In the genomic region with DNA sequence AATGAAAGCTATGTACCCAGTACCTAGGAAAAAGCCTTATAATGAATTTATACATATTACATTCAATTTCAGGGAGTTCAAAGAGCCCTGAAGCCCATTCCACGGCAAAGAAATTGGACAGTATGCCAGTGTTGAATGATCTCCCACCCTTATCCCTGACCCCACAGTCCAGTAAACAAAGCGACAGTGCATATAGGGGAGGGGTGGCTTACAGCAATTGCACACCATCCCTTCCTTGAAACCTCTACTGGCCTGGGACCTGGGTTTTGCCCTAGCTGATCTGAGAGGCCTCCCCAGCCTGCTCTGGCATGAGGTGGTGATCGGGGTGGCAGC, we compare ENCODE assay signal across 2 cellular contexts.
TF ChIP-seq lines count a peak whose summit lies in the region.

No MANE protein-coding gene starts in this region.

TF ChIP-seq in SK-N-SH treated with all-trans-retinoic acid at 6 μM for 48 hours, 23 proteins besides CTCF, POLR2A, EP300 and RAD21:
- TF ChIP-seq ISL1 (CRISPR knock-in tag; IDR thresholded peaks at IDR 0.05) (no peak), SNAI2 (CRISPR knock-in tag; IDR thresholded peaks at IDR 0.05) (no peak), GLIS3 (CRISPR knock-in tag; IDR thresholded peaks at IDR 0.05) (no peak), ARNTL (CRISPR knock-in tag; IDR thresholded peaks at IDR 0.05; ENCODE audit: borderline replicate concordance, low read depth) (no peak), OSR1 (CRISPR knock-in tag; IDR thresholded peaks at IDR 0.05) (no peak), BACH2 (CRISPR knock-in tag; IDR thresholded peaks at IDR 0.05; ENCODE audit: borderline replicate concordance) (no peak), ESRRG (CRISPR knock-in tag; IDR thresholded peaks at IDR 0.05) (no peak), ZNF8 (CRISPR knock-in tag; IDR thresholded peaks at IDR 0.05) (no peak), ZFP30 (CRISPR knock-in tag; IDR thresholded peaks at IDR 0.05) (no peak), CSRNP3 (CRISPR knock-in tag; IDR thresholded peaks at IDR 0.05) (no peak), CSDC2 (CRISPR knock-in tag; IDR thresholded peaks at IDR 0.05) (no peak), POU6F1 (CRISPR knock-in tag; IDR thresholded peaks at IDR 0.05; ENCODE audit: borderline replicate concordance, low read depth) (no peak), TOX (CRISPR knock-in tag; IDR thresholded peaks at IDR 0.05; ENCODE audit: borderline replicate concordance) (no peak), RARB (CRISPR knock-in tag; IDR thresholded peaks at IDR 0.05) (no peak), TSHZ2 (CRISPR knock-in tag; IDR thresholded peaks at IDR 0.05) (no peak)

TF ChIP-seq in SK-N-SH, 30 proteins besides CTCF, POLR2A, EP300 and RAD21:
- TF ChIP-seq JUND (IDR thresholded peaks at IDR 0.05) = no peak
- TF ChIP-seq REST (IDR thresholded peaks at IDR 0.05; ENCODE audit: low read depth, low read length) = no peak
- no peak for TF ChIP-seq POLR2AphosphoS5 (IDR thresholded peaks at IDR 0.05; ENCODE audit: low read depth, low read length)
- TF ChIP-seq ELF1 (IDR thresholded peaks at IDR 0.05) = no peak
- no peak for TF ChIP-seq TAF1 (IDR thresholded peaks at IDR 0.05; ENCODE audit: borderline replicate concordance, low read depth, low read length)
- TF ChIP-seq MXI1 (IDR thresholded peaks at IDR 0.05; ENCODE audit: low read depth, low read length) = no peak
- no peak for TF ChIP-seq TEAD4 (IDR thresholded peaks at IDR 0.05; ENCODE audit: borderline replicate concordance, insufficient read depth)
- TF ChIP-seq SMC3 (IDR thresholded peaks at IDR 0.05; ENCODE audit: low read depth, low read length) = no peak
- no peak for TF ChIP-seq NFIC (IDR thresholded peaks at IDR 0.05; ENCODE audit: borderline replicate concordance)
- TF ChIP-seq, protein P1, sequence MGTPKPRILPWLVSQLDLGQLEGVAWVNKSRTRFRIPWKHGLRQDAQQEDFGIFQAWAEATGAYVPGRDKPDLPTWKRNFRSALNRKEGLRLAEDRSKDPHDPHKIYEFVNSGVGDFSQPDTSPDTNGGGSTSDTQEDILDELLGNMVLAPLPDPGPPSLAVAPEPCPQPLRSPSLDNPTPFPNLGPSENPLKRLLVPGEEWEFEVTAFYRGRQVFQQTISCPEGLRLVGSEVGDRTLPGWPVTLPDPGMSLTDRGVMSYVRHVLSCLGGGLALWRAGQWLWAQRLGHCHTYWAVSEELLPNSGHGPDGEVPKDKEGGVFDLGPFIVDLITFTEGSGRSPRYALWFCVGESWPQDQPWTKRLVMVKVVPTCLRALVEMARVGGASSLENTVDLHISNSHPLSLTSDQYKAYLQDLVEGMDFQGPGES (IDR thresholded peaks at IDR 0.05; ENCODE audit: low read depth, low read length) = no peak
- no peak for TF ChIP-seq MEF2A (IDR thresholded peaks at IDR 0.05; ENCODE audit: borderline replicate concordance, low read depth)
- TF ChIP-seq CHD2 (IDR thresholded peaks at IDR 0.05; ENCODE audit: low read length, partially characterized antibody) = no peak
- no peak for TF ChIP-seq RXRA (IDR thresholded peaks at IDR 0.05; ENCODE audit: borderline replicate concordance, low read depth)
- no peak for TF ChIP-seq PBX3 (IDR thresholded peaks at IDR 0.05)
